Comparison of ENCODE assay signal across 13 cellular contexts in genomic region chr6:68126089-68126749, GRCh38.
DNase-seq lines count a peak whose midpoint lies in the region; ATAC-seq, FAIRE-seq and TF ChIP-seq lines count a peak whose summit lies in the region.
"Had no signal": no experiment of that assay in that cellular context is flagged by ENCODE, and none has a peak within 500 bp of the region (broad histone marks: within the 10 kb centered on the region; RNA-seq: fewer than 3 reads in every experiment).

No MANE protein-coding gene starts in this region.

- H3K79me2 ChIP-seq in GM23248 (ENCODE audit: insufficient read depth) (no peaks in the 10 kb centered on the region), hepatocyte (no peaks in the 10 kb centered on the region)

- no peaks in the 10 kb centered on the region for H3K36me3 ChIP-seq in GM23248 (ENCODE audit: low read depth)
- no peaks in the 10 kb centered on the region for H3K36me3 ChIP-seq in hepatocyte (replicated peaks; ENCODE audit: insufficient read depth, low read depth)
- H3K36me3 ChIP-seq: esophagus muscularis mucosa had no signal

- FAIRE-seq in colon (lab: Jason Lieb, UNC), result peak; percentile 90
- FAIRE-seq: keratinocyte had no signal

- no peak overlapping the region for H2AFZ ChIP-seq in GM23248
- no peak overlapping the region for H2AFZ ChIP-seq in hepatocyte

- H4K20me1 ChIP-seq in GM23248 (ENCODE audit: insufficient read depth) (no peaks in the 10 kb centered on the region), hepatocyte (ENCODE audit: insufficient read depth, poor library complexity, severe bottlenecking) (no peaks in the 10 kb centered on the region)

- DNase-seq in right cardiac atrium (no peak), GM23248 (no peak), hepatocyte (ENCODE audit: low spot score) (no peak), substantia nigra (lab: John Stamatoyannopoulos, UW) (no peak)
- DNase-seq: activated CD8-positive, alpha-beta memory T cell treated with anti-CD3 and anti-CD28 coated beads, Interleukin-2, amount 50 U/mL, for 4 hours; Caco-2; stimulated activated naive CD8-positive, alpha-beta T cell treated with anti-CD3 and anti-CD28 coated beads, Interleukin-15, amount 100 ng/mL, for 72 hours had no signal

- no peak overlapping the region for H3K27ac ChIP-seq in right cardiac atrium (ENCODE audit: low read length)
- H3K27ac ChIP-seq in GM23248, result no peak overlapping the region
- no peak overlapping the region for H3K27ac ChIP-seq in hepatocyte
- no peak overlapping the region for H3K27ac ChIP-seq in substantia nigra (ENCODE audit: low read depth, low read length, poor library complexity, severe bottlenecking)
- H3K27ac ChIP-seq: esophagus muscularis mucosa had no signal

- H3F3A ChIP-seq in GM23248 (ENCODE audit: insufficient read depth), result no peaks in the 10 kb centered on the region

- no peak overlapping the region for H3K4me2 ChIP-seq in GM23248 (ENCODE audit: unreplicated experiment)
- H3K4me2 ChIP-seq in hepatocyte, result no peak overlapping the region

- no peak overlapping the region for H3K9ac ChIP-seq in GM23248

- H3K9me3 ChIP-seq in right cardiac atrium (ENCODE audit: control insufficient read depth, low read length) (peaks cover 3% of the 10 kb centered on the region), GM23248 (ENCODE audit: low read depth) (no peaks in the 10 kb centered on the region), hepatocyte (ENCODE audit: low read depth) (no peaks in the 10 kb centered on the region)
- H3K9me3 ChIP-seq: Caco-2 had no signal

- peak; percentile 97 for ATAC-seq in GM18870 (IDR thresholded peaks at IDR 0.05; ENCODE audit: unreplicated experiment)
- peak; percentile 72 for ATAC-seq in GM21825 (IDR thresholded peaks at IDR 0.05; ENCODE audit: unreplicated experiment)
- ATAC-seq in HG03378 (IDR thresholded peaks at IDR 0.05; ENCODE audit: unreplicated experiment), result peak; percentile 97
- no peak for ATAC-seq in right cardiac atrium
- ATAC-seq: stimulated activated naive CD8-positive, alpha-beta T cell treated with anti-CD3 and anti-CD28 coated beads, Interleukin-15, amount 100 ng/mL, for 72 hours had no signal

- no peaks in the 10 kb centered on the region for H3K4me1 ChIP-seq in right cardiac atrium (ENCODE audit: control insufficient read depth, insufficient read depth, low read length)
- H3K4me1 ChIP-seq in GM23248 (ENCODE audit: insufficient read depth), result no peaks in the 10 kb centered on the region
- H3K4me1 ChIP-seq in hepatocyte (ENCODE audit: insufficient read depth), result no peaks in the 10 kb centered on the region
- H3K4me1 ChIP-seq: Caco-2, esophagus muscularis mucosa had no signal

- H3K4me3 ChIP-seq in right cardiac atrium (ENCODE audit: low read length), result no peak overlapping the region
- H3K4me3 ChIP-seq in GM23248, result no peak overlapping the region
- H3K4me3 ChIP-seq in hepatocyte, result no peak overlapping the region
- H3K4me3 ChIP-seq: esophagus muscularis mucosa had no signal

- TF ChIP-seq CTCF in hepatocyte (IDR thresholded peaks at IDR 0.05; ENCODE audit: poor library complexity), result no peak

- in situ Hi-C loops in GM23248 (cut with MboI), result no loop called here

- intact Hi-C loops in right cardiac atrium (cut with DNase I), result no loop called here

- H3K27me3 ChIP-seq in right cardiac atrium (ENCODE audit: control insufficient read depth, insufficient read depth) (no peaks in the 10 kb centered on the region), GM23248 (replicated peaks; ENCODE audit: insufficient read depth) (no peaks in the 10 kb centered on the region), hepatocyte (no peaks in the 10 kb centered on the region)
- H3K27me3 ChIP-seq: esophagus muscularis mucosa had no signal

- no peaks in the 10 kb centered on the region for H3K9me2 ChIP-seq in GM23248 (ENCODE audit: insufficient read depth)
- no peaks in the 10 kb centered on the region for H3K9me2 ChIP-seq in hepatocyte (replicated peaks; ENCODE audit: insufficient read depth)

- WGBS in right cardiac atrium, result 95% methylated on average over 2 of the region's 2 CpGs
- 55 to 61% methylated on average over 2 of the region's 2 CpGs for WGBS in GM23248 (ENCODE audit: low coverage in 1 of 2, low lambda C conversion rate in 2 of 2, missing lambda C conversion rate in 2 of 2), 2 experiments
- 95% methylated on average over 2 of the region's 2 CpGs for WGBS in hepatocyte (ENCODE audit: low lambda C conversion rate, missing lambda C conversion rate)

Comparison
In these comparisons a context has a peak if more than half of its experiments do, and no peak if none do; other contexts are left out.
1. ATAC-seq: peak in GM18870 (single experiment), GM21825 (single experiment) and HG03378 (single experiment); none in right cardiac atrium (0 of 2).